In genomic region chr3:49410102-49410843, GRCh38 we compare ENCODE assay signal across 9 cellular contexts. TPM values are rescaled to one million over a fixed set of nuclear protein-coding genes. Genes with fewer than 3 reads are reported as not detected.
DNase-seq lines count a peak whose midpoint lies in the region; ATAC-seq and TF ChIP-seq lines count a peak whose summit lies in the region.
"Had no signal": no experiment of that assay in that cellular context is flagged by ENCODE, and none has a peak within 500 bp of the region (broad histone marks: within the 10 kb centered on the region; RNA-seq: fewer than 3 reads in every experiment).

No MANE protein-coding gene starts in this region.

- peak overlapping the region; percentile 80 to 95 (median 93) for H3K4me3 Mint-ChIP-seq in naive thymus-derived CD8-positive, alpha-beta T cell

- ATAC-seq in naive thymus-derived CD8-positive, alpha-beta T cell = no peak
- ATAC-seq in HG02973 (IDR thresholded peaks at IDR 0.05; ENCODE audit: unreplicated experiment) = no peak

- no peak for TF ChIP-seq CTCF in AG09309 (IDR thresholded peaks at IDR 0.05; ENCODE audit: control insufficient read depth, insufficient read depth, low read depth, low read length, missing control alignments)
- TF ChIP-seq CTCF in LNCaP clone FGC (IDR thresholded peaks at IDR 0.05; ENCODE audit: control insufficient read depth, extremely low read depth, insufficient read depth) = no peak
- TF ChIP-seq CTCF in choroid plexus epithelial cell (conservative IDR thresholded peaks at IDR 0.05; ENCODE audit: low read depth, low read length) = no peak

- peak overlapping the region; percentile 59 to 96 (median 94) for H3K27ac Mint-ChIP-seq in naive thymus-derived CD8-positive, alpha-beta T cell

- peaks cover 0 to 18% (median 0%) of the 10 kb centered on the region in 3 donors for H3K36me3 Mint-ChIP-seq in naive thymus-derived CD8-positive, alpha-beta T cell

- peak overlapping the region; percentile 80 for H3K4me3 ChIP-seq in AG09309 (ENCODE audit: control insufficient read depth, low read depth, low read length)
- H3K4me3 ChIP-seq in LNCaP clone FGC (ENCODE audit: low read depth, low read length) = peak overlapping the region; percentile 94
- peak overlapping the region; percentile 96 for H3K4me3 ChIP-seq in choroid plexus epithelial cell (ENCODE audit: low read depth, low read length)

- no peaks in the 10 kb centered on the region for H3K27me3 Mint-ChIP-seq in naive thymus-derived CD8-positive, alpha-beta T cell

- H3K4me1 Mint-ChIP-seq in naive thymus-derived CD8-positive, alpha-beta T cell = peaks cover 28 to 84% (median 70%) of the 10 kb centered on the region in 4 donors

- DNase-seq in AG09309 (ENCODE audit: low read depth) (no peak), LNCaP clone FGC (ENCODE audit: low read depth) (no peak), choroid plexus epithelial cell (ENCODE audit: low read depth) (no peak), mesenteric fat pad (ENCODE audit: low spot score) (no peak), RPMI8226 (no peak), KG1 (lab: John Stamatoyannopoulos, UW) (no peak)
- peak in 5 of 10 donors; percentile 18 to 42 (median 36) for DNase-seq in naive thymus-derived CD8-positive, alpha-beta T cell
- DNase-seq: NCI-H1105 had no signal

- POLR2A ChIA-PET in naive thymus-derived CD8-positive, alpha-beta T cell (lab: Charles Lee) = interaction anchor here (0.5 to 4.2 kb wide), 7 partner anchors 11 to 1217 kb away, joined by 3 to 75 read pairs (median 19); partner anchors contain the start of genes NICN1, QRICH1 and USP4

- H3K9me3 Mint-ChIP-seq in naive thymus-derived CD8-positive, alpha-beta T cell = no peaks in the 10 kb centered on the region

RNA-seq across cellular contexts. Expression of gene RHOA, which starts 1.5 kb away (rescaled TPM):
- 100 to 1,000 TPM; 235 to 254 TPM for total RNA-seq in naive thymus-derived CD8-positive, alpha-beta T cell
- 100 to 1,000 TPM; 478 to 683 (median 552) TPM for polyA plus RNA-seq in naive thymus-derived CD8-positive, alpha-beta T cell
- total RNA-seq in mesenteric fat pad = 563 TPM

RNA-seq across cellular contexts. Expression of gene TCTA, which starts 1.9 kb away (rescaled TPM):
- 10 to 100 TPM; 34.0 to 34.1 TPM for total RNA-seq in naive thymus-derived CD8-positive, alpha-beta T cell
- polyA plus RNA-seq in naive thymus-derived CD8-positive, alpha-beta T cell = 10 to 100 TPM; 37.6 to 48.8 (median 45.5) TPM
- 23.5 TPM for total RNA-seq in mesenteric fat pad

RNA-seq across cellular contexts. Expression of gene AMT, which starts 12.0 kb away (rescaled TPM):
- 1 to 10 TPM; 9.4 to 9.9 TPM for total RNA-seq in naive thymus-derived CD8-positive, alpha-beta T cell
- polyA plus RNA-seq in naive thymus-derived CD8-positive, alpha-beta T cell = 1 to 10 TPM; 1.6 to 3.1 (median 1.9) TPM
- total RNA-seq in mesenteric fat pad = 1.2 TPM

RNA-seq across cellular contexts. Expression of gene NICN1, which starts 18.9 kb away (rescaled TPM):
- 10 to 100 TPM; 21.6 to 23.0 TPM for total RNA-seq in naive thymus-derived CD8-positive, alpha-beta T cell
- 1 to 10 TPM; 7.4 to 9.7 (median 8.2) TPM for polyA plus RNA-seq in naive thymus-derived CD8-positive, alpha-beta T cell
- total RNA-seq in mesenteric fat pad = 11.1 TPM

RNA-seq across cellular contexts. Expression of gene GPX1, which starts 52.1 kb away (rescaled TPM):
- total RNA-seq in naive thymus-derived CD8-positive, alpha-beta T cell = 10 to 100 TPM; 73.6 to 83.7 TPM
- polyA plus RNA-seq in naive thymus-derived CD8-positive, alpha-beta T cell = 100 to 1,000 TPM; 149 to 249 (median 224) TPM
- 724 TPM for total RNA-seq in mesenteric fat pad
